Comparison of ENCODE assay signal across 8 cellular contexts in genomic region chr12:48197967-48198618, GRCh38. TPM values are rescaled to one million over a fixed set of nuclear protein-coding genes. Genes with fewer than 3 reads are reported as not detected.
A peak's percentile ranks its signal among the peaks of the same experiment; 100 is the strongest.
DNase-seq lines count a peak whose midpoint lies in the region; ATAC-seq and TF ChIP-seq lines count a peak whose summit lies in the region.

No MANE protein-coding gene starts in this region.

- peaks cover 10% of the 10 kb centered on the region for H3K27me3 Mint-ChIP-seq in endothelial cell (ENCODE audit: unreplicated experiment)

- ATAC-seq in GM19023 (IDR thresholded peaks at IDR 0.05; ENCODE audit: unreplicated experiment), result peak; percentile 100
- peak; percentile 99 for ATAC-seq in HG03196 (IDR thresholded peaks at IDR 0.05; ENCODE audit: unreplicated experiment)

- H3K9me3 Mint-ChIP-seq in endothelial cell (ENCODE audit: unreplicated experiment), result peaks cover 17% of the 10 kb centered on the region

- H3K4me3 Mint-ChIP-seq in endothelial cell (ENCODE audit: unreplicated experiment), result peak overlapping the region; percentile 92

- peak; percentile 87 for DNase-seq in AG09319 (ENCODE audit: extremely low read depth, low read depth)
- DNase-seq in NCI-H774 (lab: John Stamatoyannopoulos, UW), result peak; percentile 99
- peak; percentile 74 for DNase-seq in activated CD8-positive, alpha-beta memory T cell treated with anti-CD3 and anti-CD28 coated beads, Interleukin-2, amount 50 U/mL, for 1 hour (ENCODE audit: extremely low read depth)
- peak; percentile 91 for DNase-seq in endothelial cell (ENCODE audit: low spot score)
- DNase-seq in midbrain (lab: John Stamatoyannopoulos, UW), result peak; percentile 93
- DNase-seq in stimulated activated CD8-positive, alpha-beta memory T cell treated with anti-CD3 and anti-CD28 coated beads, Interleukin-15, amount 100 ng/mL, for 4 hours (ENCODE audit: low read depth in 2 of 2), result peak; percentile 78 to 80

- H3K36me3 Mint-ChIP-seq in endothelial cell (ENCODE audit: low read depth, unreplicated experiment), result peaks cover 20% of the 10 kb centered on the region

- peak overlapping the region; percentile 92 for H3K27ac Mint-ChIP-seq in endothelial cell (ENCODE audit: unreplicated experiment)

- H3K4me1 Mint-ChIP-seq in endothelial cell (ENCODE audit: unreplicated experiment), result peaks cover 30% of the 10 kb centered on the region

- TF ChIP-seq CTCF in AG09319 (IDR thresholded peaks at IDR 0.05; ENCODE audit: low read depth, low read length) (no peak; the same call in 1 of the 2 replicates), endothelial cell (IDR thresholded peaks at IDR 0.05; ENCODE audit: unreplicated experiment) (no peak)

RNA-seq across cellular contexts. Expression of gene OR10AD1, which starts 5.0 kb away (rescaled TPM):
- total RNA-seq in endothelial cell (ENCODE audit: unreplicated experiment), result not detected

RNA-seq across cellular contexts. Expression of gene CCDC184, which starts 14.6 kb away (rescaled TPM):
- 13.3 TPM for total RNA-seq in endothelial cell (ENCODE audit: unreplicated experiment)

RNA-seq across cellular contexts. Expression of gene ASB8, which starts 40.8 kb away (rescaled TPM):
- 25.6 TPM for total RNA-seq in endothelial cell (ENCODE audit: unreplicated experiment)

Comparison
In these comparisons a context has a peak if more than half of its experiments do, and no peak if none do; other contexts are left out.
1. Peak in every context shown above with its lines: DNase-seq and ATAC-seq.